1 cellular context compared by ENCODE assay signal in genomic region chr2:43943809-43944452, GRCh38.
TF ChIP-seq lines count a peak whose summit lies in the region.

No MANE protein-coding gene starts in this region.

TF ChIP-seq in GM23338, 12 proteins besides CTCF, POLR2A, EP300 and RAD21 (continued from another document):
- TF ChIP-seq ZNF462 (CRISPR knock-in tag; IDR thresholded peaks at IDR 0.05) (no peak), JUNB (IDR thresholded peaks at IDR 0.05; ENCODE audit: unreplicated experiment) (no peak), REST (IDR thresholded peaks at IDR 0.05; ENCODE audit: unreplicated experiment) (no peak), ZNF331 (CRISPR knock-in tag; IDR thresholded peaks at IDR 0.05; ENCODE audit: low read depth) (no peak), STAT1 (IDR thresholded peaks at IDR 0.05; ENCODE audit: unreplicated experiment) (no peak), NANOG (IDR thresholded peaks at IDR 0.05; ENCODE audit: borderline replicate concordance) (no peak; the same call in 1 of the 2 replicates), ZNF114 (CRISPR knock-in tag; IDR thresholded peaks at IDR 0.05) (no peak), POLR2AphosphoS5 (IDR thresholded peaks at IDR 0.05; ENCODE audit: low read depth) (no peak)
